In genomic region chr2:177869912-177870311, GRCh38 we compare ENCODE assay signal across 22 cellular contexts.
"Had no signal": no experiment of that assay in that cellular context is flagged by ENCODE, and none has a peak within 500 bp of the region (broad histone marks: within the 10 kb centered on the region; RNA-seq: fewer than 3 reads in every experiment).

No MANE protein-coding gene starts in this region.

- DNase-seq: dermis blood vessel endothelial cell; dorsolateral prefrontal cortex; effector CD4-positive, alpha-beta T cell; effector memory CD4-positive, alpha-beta T cell; foreskin keratinocyte; glutamatergic neuron; head of caudate nucleus; hypothalamus; immature natural killer cell; islet precursor cell; kidney; kidney glomerular epithelial cell; left colon; left ventricle myocardium inferior; mammary epithelial cell; mesendoderm; midbrain had no signal

- H3K9me3 ChIP-seq: esophagus muscularis mucosa, left ventricle myocardium inferior had no signal

- ATAC-seq: foreskin keratinocyte, left colon, left lobe of liver had no signal

- H3K27ac ChIP-seq: coronary artery, dorsolateral prefrontal cortex, esophagus muscularis mucosa, foreskin keratinocyte, hepatocyte, left ventricle myocardium inferior had no signal

- H3K27me3 ChIP-seq: dorsolateral prefrontal cortex, esophagus muscularis mucosa, foreskin keratinocyte, hepatocyte had no signal

- H3K36me3 ChIP-seq: esophagus muscularis mucosa, left ventricle myocardium inferior had no signal

- H3K4me1 ChIP-seq: esophagus muscularis mucosa, foreskin keratinocyte had no signal

- H3K4me3 ChIP-seq: coronary artery, dorsolateral prefrontal cortex, esophagus muscularis mucosa, hepatocyte, left ventricle myocardium inferior, lung had no signal
